1 cellular context compared by ENCODE assay signal in the genomic region with DNA sequence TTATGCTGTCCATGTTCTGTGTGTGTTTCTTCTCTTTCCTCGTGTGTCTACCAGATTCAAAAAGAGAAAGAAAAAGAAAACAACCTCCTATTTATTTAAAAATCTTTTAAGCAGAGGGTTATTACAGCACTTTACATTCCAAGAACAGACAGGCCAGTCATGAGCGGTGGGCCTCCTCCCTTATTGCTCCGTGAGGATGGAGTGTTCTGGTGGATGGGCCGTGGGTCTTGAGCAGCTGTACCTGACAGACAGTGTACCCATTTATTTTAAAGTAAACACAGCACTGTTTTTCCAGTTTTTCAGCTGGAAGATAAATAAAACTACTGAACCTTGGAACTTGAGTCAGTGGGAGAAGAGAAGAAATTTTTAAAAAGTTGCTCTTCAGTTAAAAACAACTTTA.
TF ChIP-seq lines count a peak whose summit lies in the region.

No MANE protein-coding gene starts in this region.

TF ChIP-seq in A549, 52 proteins besides CTCF, POLR2A, EP300 and RAD21 (continued from another document):
- TF ChIP-seq, protein P1, sequence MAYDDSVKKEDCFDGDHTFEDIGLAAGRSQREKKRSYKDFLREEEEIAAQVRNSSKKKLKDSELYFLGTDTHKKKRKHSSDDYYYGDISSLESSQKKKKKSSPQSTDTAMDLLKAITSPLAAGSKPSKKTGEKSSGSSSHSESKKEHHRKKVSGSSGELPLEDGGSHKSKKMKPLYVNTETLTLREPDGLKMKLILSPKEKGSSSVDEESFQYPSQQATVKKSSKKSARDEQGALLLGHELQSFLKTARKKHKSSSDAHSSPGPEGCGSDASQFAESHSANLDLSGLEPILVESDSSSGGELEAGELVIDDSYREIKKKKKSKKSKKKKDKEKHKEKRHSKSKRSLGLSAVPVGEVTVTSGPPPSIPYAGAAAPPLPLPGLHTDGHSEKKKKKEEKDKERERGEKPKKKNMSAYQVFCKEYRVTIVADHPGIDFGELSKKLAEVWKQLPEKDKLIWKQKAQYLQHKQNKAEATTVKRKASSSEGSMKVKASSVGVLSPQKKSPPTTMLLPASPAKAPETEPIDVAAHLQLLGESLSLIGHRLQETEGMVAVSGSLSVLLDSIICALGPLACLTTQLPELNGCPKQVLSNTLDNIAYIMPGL (CRISPR knock-in tag; IDR thresholded peaks at IDR 0.05; ENCODE audit: borderline replicate concordance): no peak
- TF ChIP-seq, protein P2, sequence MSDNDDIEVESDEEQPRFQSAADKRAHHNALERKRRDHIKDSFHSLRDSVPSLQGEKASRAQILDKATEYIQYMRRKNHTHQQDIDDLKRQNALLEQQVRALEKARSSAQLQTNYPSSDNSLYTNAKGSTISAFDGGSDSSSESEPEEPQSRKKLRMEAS (IDR thresholded peaks at IDR 0.05): no peak
- TF ChIP-seq NPAS2 (CRISPR knock-in tag; IDR thresholded peaks at IDR 0.05; ENCODE audit: borderline replicate concordance): no peak
